23 cellular contexts compared by ENCODE assay signal in genomic region chr5:131608597-131608996, GRCh38. TPM values are rescaled to one million over a fixed set of nuclear protein-coding genes. Genes with fewer than 3 reads are reported as not detected.
A peak's percentile ranks its signal among the peaks of the same experiment; 100 is the strongest.
DNase-seq lines count a peak whose midpoint lies in the region; ATAC-seq and TF ChIP-seq lines count a peak whose summit lies in the region.
"Had no signal": no experiment of that assay in that cellular context is flagged by ENCODE, and none has a peak within 500 bp of the region (broad histone marks: within the 10 kb centered on the region; RNA-seq: fewer than 3 reads in every experiment).

No MANE protein-coding gene starts in this region.

- WGBS in testis, 2 donors = 85 to 90% methylated on average over 5 of the region's 5 CpGs

- H3K4me3 Mint-ChIP-seq in CD4-positive, CD25-positive, alpha-beta regulatory T cell = peak overlapping the region in 1 of 4 donors; percentile 60
- peak overlapping the region in 7 of 10 donors; percentile 2 to 58 (median 43) for H3K4me3 Mint-ChIP-seq in naive thymus-derived CD4-positive, alpha-beta T cell
- H3K4me3 Mint-ChIP-seq: activated CD4-positive, alpha-beta T cell treated with anti-CD3 and anti-CD28 coated beads, Interleukin-2, amount 10 ng/mL, durations not matched to agents 7 days and 5 days; nephron progenitor cell had no signal

- H4K20me1 ChIP-seq in DND-41 (ENCODE audit: insufficient read depth, low read length) = peaks cover 57% of the 10 kb centered on the region

- intact Hi-C loops in ascending aorta (cut with DNase I) (loop anchor here (10.0 kb wide), 1 partner anchor 66 kb away; no protein-coding TSS in a partner anchor), left cardiac atrium (cut with DNase I) (no loop called here), testis (cut with DNase I; ENCODE audit: low total_unique reads) (no loop called here)
- intact Hi-C loops in naive thymus-derived CD4-positive, alpha-beta T cell (cut with micrococcal nuclease) = loop anchor here (1.0 to 2.0 kb wide), 2 partner anchors 10 to 26 kb away; partner anchors contain the start of gene RAPGEF6 (in 1 of the 2)

- H3K36me3 ChIP-seq in CD4-positive, CD25-positive, alpha-beta regulatory T cell (ENCODE audit: control insufficient read depth, insufficient read depth, low read length) = no peaks in the 10 kb centered on the region
- H3K36me3 ChIP-seq in DND-41 (ENCODE audit: insufficient read depth, low read length) = peaks cover 3% of the 10 kb centered on the region; the same call in 1 of the 2 replicates
- H3K36me3 ChIP-seq in ascending aorta = no peaks in the 10 kb centered on the region
- H3K36me3 ChIP-seq in naive thymus-derived CD4-positive, alpha-beta T cell (ENCODE audit: control insufficient read depth in 2 of 3, insufficient read depth in 3 of 3, low read length in 3 of 3) = no peaks in the 10 kb centered on the region
- no peaks in the 10 kb centered on the region for H3K36me3 ChIP-seq in testis (ENCODE audit: low read depth, missing control alignments)
- H3K36me3 ChIP-seq: brain microvascular endothelial cell, esophagus squamous epithelium had no signal

- CTCF ChIA-PET in naive thymus-derived CD4-positive, alpha-beta T cell (lab: Charles Lee) = no interaction called here

- H3K27ac ChIP-seq in CD4-positive, CD25-positive, alpha-beta regulatory T cell (ENCODE audit: insufficient read depth, low read length, poor library complexity, severe bottlenecking) = no peak overlapping the region
- H3K27ac ChIP-seq in DND-41 (ENCODE audit: low read length) (no peak overlapping the region), ascending aorta (peak overlapping the region; percentile 64 to 66), testis (no peak overlapping the region)
- no peak overlapping the region for H3K27ac ChIP-seq in naive thymus-derived CD4-positive, alpha-beta T cell (ENCODE audit: low read depth, low read length)
- H3K27ac ChIP-seq: esophagus squamous epithelium, RWPE1 had no signal

- H3K36me3 Mint-ChIP-seq in CD4-positive, CD25-positive, alpha-beta regulatory T cell = peaks cover 12% of the 10 kb centered on the region
- peaks cover 0 to 20% (median 12%) of the 10 kb centered on the region in 5 donors for H3K36me3 Mint-ChIP-seq in naive thymus-derived CD4-positive, alpha-beta T cell

- DNase-seq in CD4-positive, CD25-positive, alpha-beta regulatory T cell = no peak
- DNase-seq in DND-41 (no peak), ascending aorta (ENCODE audit: low spot score in 2 of 2) (no peak), left cardiac atrium (no peak), testis (no peak), HUDEP-2 (lab: John Stamatoyannopoulos, UW; ENCODE audit: unreplicated experiment in 76 of 76) (no peak)
- DNase-seq in naive thymus-derived CD4-positive, alpha-beta T cell = no peak
- DNase-seq: activated CD4-positive, alpha-beta T cell treated with anti-CD3 and anti-CD28 coated beads, Interleukin-2, amount 10 ng/mL, durations not matched to agents 7 days and 5 days; activated CD8-positive, alpha-beta memory T cell treated with anti-CD3 and anti-CD28 coated beads, Interleukin-2, amount 50 U/mL, for 48 hours; DMS53; esophagus squamous epithelium; GDM1; Kasumi-1; NCI-H187; NCI-H2171 treated with DMSO at 0.1 percent for 48 hours; NCI-H526; nephron progenitor cell; right cardiac atrium; stimulated activated CD4-positive, alpha-beta T cell treated with anti-CD3 and anti-CD28 coated beads, Interleukin-4, amount 100 ng/mL, for 1 hour; stimulated activated naive CD4-positive, alpha-beta T cell; T-helper 2 cell had no signal

- H3K9me3 Mint-ChIP-seq in CD4-positive, CD25-positive, alpha-beta regulatory T cell = no peaks in the 10 kb centered on the region
- peaks cover 0 to 2% (median 0%) of the 10 kb centered on the region in 11 donors for H3K9me3 Mint-ChIP-seq in naive thymus-derived CD4-positive, alpha-beta T cell
- H3K9me3 Mint-ChIP-seq: nephron progenitor cell had no signal

- H3K27me3 Mint-ChIP-seq in CD4-positive, CD25-positive, alpha-beta regulatory T cell = no peaks in the 10 kb centered on the region
- no peaks in the 10 kb centered on the region for H3K27me3 Mint-ChIP-seq in naive thymus-derived CD4-positive, alpha-beta T cell
- H3K27me3 Mint-ChIP-seq: activated CD4-positive, alpha-beta T cell treated with anti-CD3 and anti-CD28 coated beads, Interleukin-2, amount 10 ng/mL, durations not matched to agents 7 days and 5 days had no signal

- peaks cover 95% of the 10 kb centered on the region for H3K79me2 ChIP-seq in DND-41 (ENCODE audit: insufficient read depth, low read length)

- H3K9me3 ChIP-seq in CD4-positive, CD25-positive, alpha-beta regulatory T cell (ENCODE audit: control insufficient read depth in 2 of 2, low read length in 2 of 2) = no peaks in the 10 kb centered on the region
- H3K9me3 ChIP-seq in DND-41 (ENCODE audit: insufficient read depth, low read length, severe bottlenecking) (no peaks in the 10 kb centered on the region), ascending aorta (no peaks in the 10 kb centered on the region), testis (no peaks in the 10 kb centered on the region)
- no peaks in the 10 kb centered on the region for H3K9me3 ChIP-seq in naive thymus-derived CD4-positive, alpha-beta T cell (ENCODE audit: control insufficient read depth in 2 of 3, low read length in 3 of 3)
- H3K9me3 ChIP-seq: esophagus squamous epithelium had no signal

- TF ChIP-seq POLR2A in testis (IDR thresholded peaks at IDR 0.05) = no peak

- no peak for ATAC-seq in CD4-positive, CD25-positive, alpha-beta regulatory T cell (ENCODE audit: low read depth in 2 of 2)
- peak; percentile 29; the same call in 1 of the 3 replicates for ATAC-seq in DND-41 (ENCODE audit: insufficient read depth, low read depth)
- ATAC-seq in naive thymus-derived CD4-positive, alpha-beta T cell = no peak
- no peak for ATAC-seq in left cardiac atrium

- POLR2A ChIA-PET in naive thymus-derived CD4-positive, alpha-beta T cell (lab: Charles Lee) = no interaction called here

- H3K4me3 ChIP-seq in CD4-positive, CD25-positive, alpha-beta regulatory T cell (ENCODE audit: low read depth, low read length) = no peak overlapping the region
- H3K4me3 ChIP-seq in DND-41 (ENCODE audit: low read depth in 1 of 2, low read length in 2 of 2) (no peak overlapping the region), ascending aorta (no peak overlapping the region), testis (no peak overlapping the region)
- no peak overlapping the region for H3K4me3 ChIP-seq in naive thymus-derived CD4-positive, alpha-beta T cell (ENCODE audit: low read length)
- H3K4me3 ChIP-seq: esophagus squamous epithelium had no signal

- H3K4me1 ChIP-seq in CD4-positive, CD25-positive, alpha-beta regulatory T cell (ENCODE audit: control insufficient read depth, insufficient read depth, low read length, poor library complexity, severe bottlenecking) = peaks cover 11% of the 10 kb centered on the region
- H3K4me1 ChIP-seq in DND-41 (ENCODE audit: insufficient read depth, low read length) = no peaks in the 10 kb centered on the region
- H3K4me1 ChIP-seq in ascending aorta = peaks cover 8 to 26% of the 10 kb centered on the region in 2 donors
- peaks cover 0 to 4% of the 10 kb centered on the region in 2 donors for H3K4me1 ChIP-seq in naive thymus-derived CD4-positive, alpha-beta T cell (ENCODE audit: control insufficient read depth in 2 of 2, insufficient read depth in 2 of 2, low read length in 2 of 2)
- no peaks in the 10 kb centered on the region for H3K4me1 ChIP-seq in testis

- peaks cover 27 to 72% (median 62%) of the 10 kb centered on the region in 4 donors for H3K4me1 Mint-ChIP-seq in CD4-positive, CD25-positive, alpha-beta regulatory T cell
- H3K4me1 Mint-ChIP-seq in naive thymus-derived CD4-positive, alpha-beta T cell = peaks cover 36 to 84% (median 71%) of the 10 kb centered on the region in 7 donors
- H3K4me1 Mint-ChIP-seq: nephron progenitor cell had no signal

- no peaks in the 10 kb centered on the region for H3K27me3 ChIP-seq in CD4-positive, CD25-positive, alpha-beta regulatory T cell (ENCODE audit: control insufficient read depth, insufficient read depth, low read length)
- H3K27me3 ChIP-seq in DND-41 (ENCODE audit: insufficient read depth, low read length, poor library complexity) (no peaks in the 10 kb centered on the region), ascending aorta (no peaks in the 10 kb centered on the region), testis (no peaks in the 10 kb centered on the region)
- H3K27me3 ChIP-seq in naive thymus-derived CD4-positive, alpha-beta T cell (ENCODE audit: control insufficient read depth in 2 of 2, insufficient read depth in 2 of 2, low read length in 2 of 2) = no peaks in the 10 kb centered on the region
- H3K27me3 ChIP-seq: brain microvascular endothelial cell, esophagus squamous epithelium had no signal

- H3K9ac ChIP-seq in DND-41 (ENCODE audit: low read depth, low read length) = no peak overlapping the region

- TF ChIP-seq CTCF in DND-41 (IDR thresholded peaks at IDR 0.05; ENCODE audit: borderline replicate concordance, extremely low read depth, low read length, poor library complexity, severe bottlenecking) (no peak), ascending aorta (IDR thresholded peaks at IDR 0.05) (no peak), testis (IDR thresholded peaks at IDR 0.05) (no peak)

- no peak overlapping the region for H3K4me2 ChIP-seq in DND-41 (ENCODE audit: insufficient read depth, low read length)

- peak overlapping the region in 2 of 3 donors; percentile 59 to 71 for H3K27ac Mint-ChIP-seq in CD4-positive, CD25-positive, alpha-beta regulatory T cell
- peak overlapping the region in 4 of 9 donors; percentile 24 to 82 (median 43) for H3K27ac Mint-ChIP-seq in naive thymus-derived CD4-positive, alpha-beta T cell
- H3K27ac Mint-ChIP-seq: activated CD4-positive, alpha-beta T cell treated with anti-CD3 and anti-CD28 coated beads, Interleukin-2, amount 10 ng/mL, durations not matched to agents 7 days and 5 days; nephron progenitor cell had no signal

- no peak overlapping the region for H2AFZ ChIP-seq in DND-41 (ENCODE audit: low read depth, low read length)

RNA-seq across cellular contexts. Expression of gene RAPGEF6, which starts 26.4 kb away (rescaled TPM):
- 66.6 TPM for total RNA-seq in CD4-positive, CD25-positive, alpha-beta regulatory T cell
- polyA plus RNA-seq in CD4-positive, CD25-positive, alpha-beta regulatory T cell = 10 to 100 TPM; 24.4 to 45.3 (median 32.0) TPM
- 22.9 TPM for total RNA-seq in ascending aorta
- total RNA-seq in naive thymus-derived CD4-positive, alpha-beta T cell = 100 to 1,000 TPM in 3 of 5 experiments, 10 to 100 TPM in 2; 50.9 to 186 (median 114) TPM
- 10 to 100 TPM; 36.7 to 49.6 TPM for polyA plus RNA-seq in naive thymus-derived CD4-positive, alpha-beta T cell
- total RNA-seq in left cardiac atrium = 10 to 100 TPM in 1 of 2 donors, 1 to 10 TPM in 1; 8.4 to 14.6 TPM
- total RNA-seq in testis = 10 to 100 TPM; 40.1 to 59.0 TPM
- 27.6 TPM for polyA plus RNA-seq in testis (ENCODE audit: insufficient read depth, low read depth, low replicate concordance)

Comparison
In these comparisons a context has a peak if more than half of its experiments do, and no peak if none do; other contexts are left out.
1. H3K27ac ChIP-seq: peak in ascending aorta (2 of 2); none in CD4-positive, CD25-positive, alpha-beta regulatory T cell (single experiment), DND-41 (single experiment), naive thymus-derived CD4-positive, alpha-beta T cell (single experiment) and testis (0 of 2).
2. intact Hi-C loops: an anchor here in ascending aorta (10.0 kb wide) and naive thymus-derived CD4-positive, alpha-beta T cell (1.0 to 2.0 kb wide); none called in left cardiac atrium and testis.